Comparison of ENCODE assay signal across 8 cellular contexts in the genomic region with DNA sequence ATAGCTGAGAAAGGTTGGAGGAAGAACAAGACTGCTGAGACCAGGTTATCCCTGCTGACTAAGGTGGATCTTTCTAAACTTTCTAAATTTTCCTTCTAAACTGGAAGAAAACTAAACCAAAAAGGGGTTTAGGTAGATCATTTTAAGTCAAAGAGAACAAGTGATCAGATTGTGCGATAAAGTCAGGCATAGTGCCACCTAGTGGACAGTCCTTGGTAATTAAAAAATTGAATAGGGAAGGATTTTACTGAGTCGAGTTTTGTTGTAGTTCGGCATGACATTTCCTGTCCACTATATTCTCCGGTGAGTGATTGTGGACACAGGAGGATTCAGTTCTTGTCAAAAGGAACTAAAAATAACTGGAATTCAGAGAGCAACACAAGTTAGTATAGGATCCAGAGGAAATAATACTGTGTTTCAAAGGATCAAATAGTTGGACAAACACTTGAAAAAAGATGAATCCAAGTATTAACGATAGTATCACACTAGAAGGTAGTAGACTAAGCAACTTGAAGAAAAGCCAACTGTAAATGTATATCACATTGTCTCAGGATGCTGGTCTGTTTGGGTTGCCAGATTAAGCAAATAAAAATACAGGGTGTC.
DNase-seq lines count a peak whose midpoint lies in the region; FAIRE-seq and TF ChIP-seq lines count a peak whose summit lies in the region.

No MANE protein-coding gene starts in this region.

- peak; percentile 57 for TF ChIP-seq CTCF in WERI-Rb-1 (IDR thresholded peaks at IDR 0.05; ENCODE audit: low read depth, low read length)

- DNase-seq in A172 (ENCODE audit: low spot score) = peak; percentile 75
- peak; percentile 1 for DNase-seq in EL
- peak; percentile 12 for DNase-seq in H54 (ENCODE audit: insufficient read length, low spot score)
- DNase-seq in MV-4-11 (lab: John Stamatoyannopoulos, UW) = peak; percentile 28
- DNase-seq in WERI-Rb-1 = peak; percentile 31
- DNase-seq in CD8-positive, alpha-beta memory T cell = no peak
- no peak for DNase-seq in cerebellum (ENCODE audit: low spot score)

- POLR2A ChIA-PET in CD8-positive, alpha-beta memory T cell (lab: Charles Lee) = no interaction called here

- no peak overlapping the region for H3K27ac ChIP-seq in WERI-Rb-1
- H3K27ac ChIP-seq in CD8-positive, alpha-beta memory T cell (ENCODE audit: low read depth, low read length) = no peak overlapping the region

- H3K4me3 Mint-ChIP-seq in CD8-positive, alpha-beta memory T cell = no peak overlapping the region

- FAIRE-seq in H54 (lab: Jason Lieb, UNC) = peak; percentile 81
- peak; percentile 94 for FAIRE-seq in islet of Langerhans (lab: Jason Lieb, UNC)

- CTCF ChIA-PET in CD8-positive, alpha-beta memory T cell (lab: Charles Lee) = no interaction called here

- no peaks in the 10 kb centered on the region for H3K36me3 Mint-ChIP-seq in CD8-positive, alpha-beta memory T cell

- H3K9me3 Mint-ChIP-seq in CD8-positive, alpha-beta memory T cell = peaks cover 0 to 2% (median 0%) of the 10 kb centered on the region in 5 donors

- H3K4me3 ChIP-seq in WERI-Rb-1 (ENCODE audit: low read depth, low read length) = no peak overlapping the region
- no peak overlapping the region for H3K4me3 ChIP-seq in CD8-positive, alpha-beta memory T cell (ENCODE audit: low read length)

- H3K4me1 Mint-ChIP-seq in CD8-positive, alpha-beta memory T cell = no peaks in the 10 kb centered on the region

- no peaks in the 10 kb centered on the region for H3K9me3 ChIP-seq in WERI-Rb-1 (ENCODE audit: severe bottlenecking)
- no peaks in the 10 kb centered on the region for H3K9me3 ChIP-seq in CD8-positive, alpha-beta memory T cell (ENCODE audit: low read length)

- H3K36me3 ChIP-seq in WERI-Rb-1 = no peaks in the 10 kb centered on the region
- no peaks in the 10 kb centered on the region for H3K36me3 ChIP-seq in CD8-positive, alpha-beta memory T cell (ENCODE audit: insufficient read depth, low read length)

- no peak overlapping the region for H3K27ac Mint-ChIP-seq in CD8-positive, alpha-beta memory T cell

- H3K27me3 Mint-ChIP-seq in CD8-positive, alpha-beta memory T cell = no peaks in the 10 kb centered on the region

- no peaks in the 10 kb centered on the region for H3K27me3 ChIP-seq in WERI-Rb-1 (ENCODE audit: insufficient read depth, low read depth, severe bottlenecking)
- no peaks in the 10 kb centered on the region for H3K27me3 ChIP-seq in CD8-positive, alpha-beta memory T cell (ENCODE audit: insufficient read depth, low read length, poor library complexity, severe bottlenecking)

- no peaks in the 10 kb centered on the region for H3K4me1 ChIP-seq in CD8-positive, alpha-beta memory T cell (ENCODE audit: insufficient read depth, low read length)

- TF ChIP-seq POLR2A in H54 (IDR thresholded peaks at IDR 0.05; ENCODE audit: low read depth, low read length) = no peak

Comparison
In these comparisons a context has a peak if more than half of its experiments do, and no peak if none do; other contexts are left out.
1. DNase-seq: peak in A172 (single experiment), EL (single experiment), H54 (single experiment), MV-4-11 (single experiment) and WERI-Rb-1 (single experiment); none in CD8-positive, alpha-beta memory T cell (0 of 5) and cerebellum (single experiment).